ENCODE assay signal across 14 cellular contexts in genomic region chr5:93305984-93306383, GRCh38.
A peak's percentile ranks its signal among the peaks of the same experiment; 100 is the strongest.
DNase-seq lines count a peak whose midpoint lies in the region; ATAC-seq lines count a peak whose summit lies in the region.
"Had no signal": no experiment of that assay in that cellular context is flagged by ENCODE, and none has a peak within 500 bp of the region (broad histone marks: within the 10 kb centered on the region; RNA-seq: fewer than 3 reads in every experiment).

No MANE protein-coding gene starts in this region.

- H3K27me3 ChIP-seq in HUES48 (ENCODE audit: control insufficient read depth, insufficient read depth, low read length), result no peaks in the 10 kb centered on the region
- H3K27me3 ChIP-seq: BLaER1 treated with 17β-estradiol and CSF1 and Interleukin-3, amounts not matched to agents 10 nM and 100 nM had no signal

- no peak for ATAC-seq in HG03565 (IDR thresholded peaks at IDR 0.05; ENCODE audit: unreplicated experiment)
- no peak for ATAC-seq in GM21723 (IDR thresholded peaks at IDR 0.05; ENCODE audit: unreplicated experiment)
- ATAC-seq: activated CD8-positive, alpha-beta memory T cell treated with anti-CD3 and anti-CD28 coated beads, Interleukin-2, amount 10 ng/mL, durations not matched to agents 7 days and 5 days; activated naive CD4-positive, alpha-beta T cell treated with anti-CD3 and anti-CD28 coated beads, Interleukin-2, amount 50 U/mL, for 72 hours had no signal

- H3K4me3 ChIP-seq in HUES48 (ENCODE audit: low read depth, low read length), result peak overlapping the region; percentile 43
- H3K4me3 ChIP-seq: BLaER1 treated with 17β-estradiol and CSF1 and Interleukin-3, amounts not matched to agents 10 nM and 100 nM had no signal

- no peaks in the 10 kb centered on the region for H3K36me3 ChIP-seq in HUES48 (ENCODE audit: control insufficient read depth, insufficient read depth, low read length)
- H3K36me3 ChIP-seq: BLaER1 treated with 17β-estradiol and CSF1 and Interleukin-3, amounts not matched to agents 10 nM and 100 nM had no signal

- H3K27ac ChIP-seq in HUES48 (ENCODE audit: low read depth, low read length) (no peak overlapping the region), angular gyrus (ENCODE audit: low read depth, low read length) (peak overlapping the region; percentile 46)
- H3K27ac ChIP-seq: BLaER1 treated with 17β-estradiol and CSF1 and Interleukin-3, amounts not matched to agents 10 nM and 100 nM had no signal

- no peaks in the 10 kb centered on the region for H3K9me3 ChIP-seq in HUES48 (ENCODE audit: control insufficient read depth, insufficient read depth, low read length)
- H3K9me3 ChIP-seq: BLaER1 treated with 17β-estradiol and CSF1 and Interleukin-3, amounts not matched to agents 10 nM and 100 nM had no signal

- DNase-seq in DMS79 treated with DMSO at 0.1 percent for 48 hours (lab: John Stamatoyannopoulos, UW), result peak; percentile 7
- DNase-seq in lung microvascular endothelial cell (ENCODE audit: low read depth in 2 of 2), result peak; percentile 2 to 28
- DNase-seq in stimulated activated CD8-positive, alpha-beta memory T cell treated with anti-CD3 and anti-CD28 coated beads, Interleukin-4, amount 100 ng/mL, for 48 hours, result no peak
- DNase-seq in activated CD4-positive, alpha-beta T cell treated with anti-CD3 and anti-CD28 coated beads, Interleukin-2, amount 50 U/mL, for 4 hours, result no peak
- DNase-seq: activated CD8-positive, alpha-beta memory T cell treated with anti-CD3 and anti-CD28 coated beads, Interleukin-2, amount 10 ng/mL, durations not matched to agents 7 days and 5 days; kidney; naive B cell; NCI-H2171 had no signal

- peaks cover 25% of the 10 kb centered on the region for H3K4me1 ChIP-seq in HUES48 (ENCODE audit: control insufficient read depth, insufficient read depth, low read length)

- H3K9ac ChIP-seq in HUES48 (ENCODE audit: low read depth, low read length), result no peak overlapping the region
- H3K9ac ChIP-seq: BLaER1 treated with 17β-estradiol and CSF1 and Interleukin-3, amounts not matched to agents 10 nM and 100 nM had no signal

Comparison
In these comparisons a context has a peak if more than half of its experiments do, and no peak if none do; other contexts are left out.
1. DNase-seq: peak in DMS79 treated with DMSO at 0.1 percent for 48 hours (single experiment) and lung microvascular endothelial cell (2 of 2); none in stimulated activated CD8-positive, alpha-beta memory T cell treated with anti-CD3 and anti-CD28 coated beads, Interleukin-4, amount 100 ng/mL, for 48 hours (single experiment) and activated CD4-positive, alpha-beta T cell treated with anti-CD3 and anti-CD28 coated beads, Interleukin-2, amount 50 U/mL, for 4 hours (0 of 2).